In the genomic region with DNA sequence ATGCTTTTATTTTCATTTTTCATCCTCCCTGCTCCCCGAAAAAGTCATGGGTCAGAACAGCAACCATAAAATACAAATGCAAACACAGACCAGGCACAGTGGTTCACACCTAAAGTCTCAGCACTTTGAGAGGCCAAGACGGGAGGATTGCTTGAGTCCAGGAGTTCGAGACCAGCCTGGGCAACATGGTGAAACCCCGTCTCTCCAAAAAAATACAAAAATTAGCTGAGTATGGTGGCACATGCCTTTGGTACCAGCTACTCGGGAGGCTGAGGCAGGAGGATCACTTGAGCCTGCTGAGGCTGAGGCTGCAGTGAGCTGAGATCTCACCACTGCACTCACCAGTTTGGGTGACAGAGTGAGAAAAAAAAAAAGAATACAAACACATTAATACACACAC, we compare ENCODE assay signal across 18 cellular contexts.
DNase-seq lines count a peak whose midpoint lies in the region; FAIRE-seq and TF ChIP-seq lines count a peak whose summit lies in the region.
"Had no signal": no experiment of that assay in that cellular context is flagged by ENCODE, and none has a peak within 500 bp of the region (broad histone marks: within the 10 kb centered on the region; RNA-seq: fewer than 3 reads in every experiment).

No MANE protein-coding gene starts in this region.

- H3K4me1 ChIP-seq in OCI-LY1 (ENCODE audit: insufficient read depth, low read length, severe bottlenecking) (peaks cover 44% of the 10 kb centered on the region), mucosa of rectum (ENCODE audit: control insufficient read depth in 2 of 2, insufficient read depth in 2 of 2, low read length in 2 of 2) (peaks cover 16 to 25% of the 10 kb centered on the region in 2 donors), stomach (peaks cover 7 to 21% (median 19%) of the 10 kb centered on the region in 4 donors)

- no peaks in the 10 kb centered on the region for H3K9me3 ChIP-seq in OCI-LY1 (ENCODE audit: low read length)
- no peaks in the 10 kb centered on the region for H3K9me3 ChIP-seq in mucosa of rectum (ENCODE audit: control insufficient read depth in 2 of 2, low read length in 2 of 2)
- H3K9me3 ChIP-seq in stomach: no peaks in the 10 kb centered on the region
- H3K9me3 ChIP-seq: BLaER1 had no signal

- no peaks in the 10 kb centered on the region for H3K36me3 ChIP-seq in OCI-LY1 (ENCODE audit: insufficient read depth, low read length)
- no peaks in the 10 kb centered on the region for H3K36me3 ChIP-seq in mucosa of rectum (ENCODE audit: control insufficient read depth in 2 of 2, insufficient read depth in 2 of 2, low read length in 2 of 2)
- H3K36me3 ChIP-seq in stomach: no peaks in the 10 kb centered on the region
- H3K36me3 ChIP-seq: BLaER1 had no signal

- H3F3A ChIP-seq in OCI-LY1 (ENCODE audit: insufficient read depth, low read length): no peaks in the 10 kb centered on the region

- FAIRE-seq in H54 (lab: Jason Lieb, UNC): no peak
- FAIRE-seq: A204.1 had no signal

- TF ChIP-seq POLR2A in stomach (IDR thresholded peaks at IDR 0.05) (no peak), H54 (IDR thresholded peaks at IDR 0.05; ENCODE audit: low read depth, low read length) (no peak)

- DNase-seq in stomach (no peak), NOMO-1 treated with dmso at 0.1 percent for 144 hours (lab: John Stamatoyannopoulos, UW; ENCODE audit: unreplicated experiment) (no peak), epidermal melanocyte (ENCODE audit: insufficient read length, low spot score) (no peak), H54 (ENCODE audit: insufficient read length, low spot score) (no peak)
- no peak for DNase-seq in activated CD4-positive, alpha-beta T cell treated with anti-CD3 and anti-CD28 coated beads for 1 hour
- DNase-seq: CD8-positive, alpha-beta memory T cell; DMS79 treated with DMSO at 0.1 percent for 48 hours; NCI-H1417 treated with DMSO at 0.1 percent for 48 hours; NCI-H1930; NCI-H2171 treated with DMSO at 0.1 percent for 48 hours; NCI-H446 treated with DMSO at 0.1 percent for 48 hours; PC-9 had no signal

- TF ChIP-seq CTCF in 22Rv1 (IDR thresholded peaks at IDR 0.05) (no peak), OCI-LY1 (IDR thresholded peaks at IDR 0.05; ENCODE audit: low read length) (no peak), stomach (IDR thresholded peaks at IDR 0.05) (no peak)

- no peaks in the 10 kb centered on the region for H4K20me1 ChIP-seq in OCI-LY1 (ENCODE audit: insufficient read depth, low read length)
- H4K20me1 ChIP-seq: BLaER1 had no signal

- peak overlapping the region; percentile 30 for H3K4me3 ChIP-seq in OCI-LY1 (ENCODE audit: low read depth, low read length, poor library complexity, severe bottlenecking)
- peak overlapping the region; percentile 34 to 75 for H3K4me3 ChIP-seq in mucosa of rectum (ENCODE audit: low read length in 2 of 2)
- peak overlapping the region in 1 of 4 donors; percentile 28 for H3K4me3 ChIP-seq in stomach
- H3K4me3 ChIP-seq: BLaER1, PC-9 had no signal

- H3K9ac ChIP-seq in OCI-LY1 (ENCODE audit: low read length): no peak overlapping the region
- H3K9ac ChIP-seq in mucosa of rectum (ENCODE audit: low read depth in 1 of 2, low read length in 2 of 2): no peak overlapping the region
- H3K9ac ChIP-seq: BLaER1 had no signal

- peak overlapping the region; percentile 43 for H3K4me2 ChIP-seq in OCI-LY1 (ENCODE audit: low read length)
- H3K4me2 ChIP-seq: BLaER1, PC-9 had no signal

- H3K27me3 ChIP-seq in OCI-LY1 (ENCODE audit: insufficient read depth, low read length) (no peaks in the 10 kb centered on the region), mucosa of rectum (ENCODE audit: control insufficient read depth in 2 of 2, insufficient read depth in 2 of 2, low read length in 2 of 2) (no peaks in the 10 kb centered on the region), stomach (no peaks in the 10 kb centered on the region)
- H3K27me3 ChIP-seq: BLaER1 had no signal

- peak overlapping the region; percentile 8 for H2AFZ ChIP-seq in OCI-LY1 (ENCODE audit: low read length)
- H2AFZ ChIP-seq: PC-9 had no signal

- H3K27ac ChIP-seq in 22Rv1: peak overlapping the region; percentile 68
- no peak overlapping the region for H3K27ac ChIP-seq in OCI-LY1 (ENCODE audit: low read depth, low read length, poor library complexity, severe bottlenecking)
- peak overlapping the region; percentile 43 to 94 for H3K27ac ChIP-seq in mucosa of rectum (ENCODE audit: low read depth in 2 of 2, low read length in 2 of 2)
- peak overlapping the region in 3 of 5 donors; percentile 69 to 82 (median 75) for H3K27ac ChIP-seq in stomach
- H3K27ac ChIP-seq: BLaER1, HL-60, PC-9 had no signal

- intact Hi-C loops in stomach (cut with DNase I; ENCODE audit: low total_unique reads): no loop called here

- no peaks in the 10 kb centered on the region for H3K79me2 ChIP-seq in OCI-LY1 (ENCODE audit: insufficient read depth, low read length)

- TF ChIP-seq EP300 in stomach (IDR thresholded peaks at IDR 0.05): no peak

- no peaks in the 10 kb centered on the region for H3K9me2 ChIP-seq in OCI-LY1 (ENCODE audit: low read depth, low read length)

- 85 to 93% (median 89%) methylated on average over 5 of the region's 5 CpGs for WGBS in stomach, 5 donors
